In the genomic region with DNA sequence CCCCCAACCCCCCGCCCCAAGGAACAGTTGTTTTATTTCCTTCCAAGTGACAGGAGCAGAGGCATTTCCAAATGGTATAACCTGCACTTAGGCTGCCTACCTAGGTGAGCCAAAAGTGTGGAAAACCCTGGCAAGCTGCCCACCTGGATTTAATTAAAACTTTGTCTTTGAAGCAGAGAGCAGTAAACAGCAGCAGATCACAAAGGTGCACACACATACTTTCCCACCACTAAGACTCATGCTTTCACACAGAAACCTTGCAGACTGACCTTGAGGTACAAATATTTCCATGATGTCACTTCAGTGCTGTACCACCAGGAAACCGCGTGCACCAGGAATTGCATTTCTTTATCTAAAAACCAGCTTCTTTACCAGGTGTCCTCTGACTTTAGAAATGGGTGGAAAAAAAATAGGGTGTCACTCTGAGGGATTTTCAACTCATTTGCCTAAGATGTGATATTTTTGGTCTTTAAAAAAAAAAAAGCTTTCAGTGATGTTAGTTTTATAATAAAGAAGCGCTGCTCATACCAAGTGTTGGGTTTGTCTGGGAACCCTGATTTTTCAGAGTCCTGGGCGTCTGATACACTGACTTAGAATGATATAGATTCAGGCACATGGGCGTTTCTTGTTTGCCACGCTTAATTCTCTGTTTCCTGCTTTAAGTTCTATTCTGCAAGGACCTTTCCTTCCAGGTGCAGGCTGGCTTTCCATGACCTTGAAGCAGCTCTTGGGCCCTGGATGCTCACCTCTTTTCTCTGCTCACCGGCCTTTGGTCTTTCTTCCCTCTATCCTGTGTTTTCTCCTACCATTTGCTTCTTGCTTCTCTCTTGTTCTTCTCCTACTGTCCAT, we compare ENCODE assay signal across 9 cellular contexts.
DNase-seq lines count a peak whose midpoint lies in the region; ATAC-seq and TF ChIP-seq lines count a peak whose summit lies in the region.
"Had no signal": no experiment of that assay in that cellular context is flagged by ENCODE, and none has a peak within 500 bp of the region (broad histone marks: within the 10 kb centered on the region; RNA-seq: fewer than 3 reads in every experiment).

No MANE protein-coding gene starts in this region.

- no peaks in the 10 kb centered on the region for H3K36me3 ChIP-seq in sigmoid colon

- TF ChIP-seq EP300 in sigmoid colon (IDR thresholded peaks at IDR 0.05), result no peak

- no peaks in the 10 kb centered on the region for H3K27me3 ChIP-seq in sigmoid colon

- H3K27me3 Mint-ChIP-seq in activated naive CD4-positive, alpha-beta T cell treated with anti-CD3 and anti-CD28 coated beads, Interleukin-2, amount 50 U/mL, for 24 hours, result peaks cover 6% of the 10 kb centered on the region
- peaks cover 15% of the 10 kb centered on the region for H3K27me3 Mint-ChIP-seq in activated T-helper 2 cell treated with anti-CD3 and anti-CD28 coated beads, Interferon-gamma antibody, Interleukin-2, Interleukin-4, amounts not matched to agents 10 μg/mL and 5 μg/mL and 100 μg/mL, durations not matched to agents 14 hours and 24 hours and 36 hours (ENCODE audit: low read depth)
- H3K27me3 Mint-ChIP-seq in stimulated activated naive B cell treated with anti-CD40 and anti-IgM and Interleukin-4, amounts not matched to agents 10 μg/mL and 1 μg/mL and 100 μg/mL, for 72 hours, result no peaks in the 10 kb centered on the region

- no peaks in the 10 kb centered on the region for H3K9me3 ChIP-seq in sigmoid colon

- ATAC-seq in HG02763 (IDR thresholded peaks at IDR 0.05; ENCODE audit: unreplicated experiment) (peak; percentile 53), omental fat pad (ENCODE audit: low FRiP score) (no peak), GM21619 (IDR thresholded peaks at IDR 0.05; ENCODE audit: unreplicated experiment) (no peak)
- ATAC-seq in stimulated activated naive B cell treated with anti-CD40 and anti-IgM and Interleukin-4, amounts not matched to agents 10 μg/mL and 1 μg/mL and 100 μg/mL, for 72 hours (replicated peaks), result peak; percentile 78 to 81
- ATAC-seq: T-helper 17 cell had no signal

- no peaks in the 10 kb centered on the region for H3K9me3 Mint-ChIP-seq in activated naive CD4-positive, alpha-beta T cell treated with anti-CD3 and anti-CD28 coated beads, Interleukin-2, amount 50 U/mL, for 24 hours
- H3K9me3 Mint-ChIP-seq in activated T-helper 2 cell treated with anti-CD3 and anti-CD28 coated beads, Interferon-gamma antibody, Interleukin-2, Interleukin-4, amounts not matched to agents 10 μg/mL and 5 μg/mL and 100 μg/mL, durations not matched to agents 14 hours and 24 hours and 36 hours, result peaks cover 18% of the 10 kb centered on the region
- peaks cover 14 to 19% of the 10 kb centered on the region in 2 donors for H3K9me3 Mint-ChIP-seq in stimulated activated naive B cell treated with anti-CD40 and anti-IgM and Interleukin-4, amounts not matched to agents 10 μg/mL and 1 μg/mL and 100 μg/mL, for 72 hours

- intact Hi-C loops in activated T-helper 2 cell treated with anti-CD3 and anti-CD28 coated beads, Interferon-gamma antibody, Interleukin-2, Interleukin-4, amounts not matched to agents 10 μg/mL and 5 μg/mL and 100 μg/mL, durations not matched to agents 14 hours and 24 hours and 36 hours (cut with micrococcal nuclease), result loop anchor here (2.0 to 5.0 kb wide), 4 partner anchors 41 to 238 kb away; no protein-coding TSS in a partner anchor
- intact Hi-C loops in sigmoid colon (cut with DNase I), result no loop called here

- TF ChIP-seq CTCF in omental fat pad (IDR thresholded peaks at IDR 0.05) (no peak), sigmoid colon (IDR thresholded peaks at IDR 0.05) (no peak)

- H3K4me1 ChIP-seq in sigmoid colon, result no peaks in the 10 kb centered on the region

- 37 to 60% methylated on average over 8 of the region's 8 CpGs for WGBS in sigmoid colon, 2 donors

- H3K4me3 Mint-ChIP-seq in activated naive CD4-positive, alpha-beta T cell treated with anti-CD3 and anti-CD28 coated beads, Interleukin-2, amount 50 U/mL, for 24 hours, result peak overlapping the region; percentile 53
- peak overlapping the region; percentile 22 for H3K4me3 Mint-ChIP-seq in activated T-helper 2 cell treated with anti-CD3 and anti-CD28 coated beads, Interferon-gamma antibody, Interleukin-2, Interleukin-4, amounts not matched to agents 10 μg/mL and 5 μg/mL and 100 μg/mL, durations not matched to agents 14 hours and 24 hours and 36 hours (ENCODE audit: low read depth)
- peak overlapping the region; percentile 51 to 54 for H3K4me3 Mint-ChIP-seq in stimulated activated naive B cell treated with anti-CD40 and anti-IgM and Interleukin-4, amounts not matched to agents 10 μg/mL and 1 μg/mL and 100 μg/mL, for 72 hours
- H3K4me3 Mint-ChIP-seq: T-helper 17 cell had no signal

- peaks cover 4% of the 10 kb centered on the region for H3K36me3 Mint-ChIP-seq in activated naive CD4-positive, alpha-beta T cell treated with anti-CD3 and anti-CD28 coated beads, Interleukin-2, amount 50 U/mL, for 24 hours
- H3K36me3 Mint-ChIP-seq in activated T-helper 2 cell treated with anti-CD3 and anti-CD28 coated beads, Interferon-gamma antibody, Interleukin-2, Interleukin-4, amounts not matched to agents 10 μg/mL and 5 μg/mL and 100 μg/mL, durations not matched to agents 14 hours and 24 hours and 36 hours (ENCODE audit: low read depth), result peaks cover 3% of the 10 kb centered on the region
- H3K36me3 Mint-ChIP-seq in stimulated activated naive B cell treated with anti-CD40 and anti-IgM and Interleukin-4, amounts not matched to agents 10 μg/mL and 1 μg/mL and 100 μg/mL, for 72 hours, result peaks cover 17 to 20% of the 10 kb centered on the region in 2 donors

- H3K4me3 ChIP-seq in sigmoid colon, result no peak overlapping the region

- peaks cover 32% of the 10 kb centered on the region for H3K4me1 Mint-ChIP-seq in activated naive CD4-positive, alpha-beta T cell treated with anti-CD3 and anti-CD28 coated beads, Interleukin-2, amount 50 U/mL, for 24 hours
- H3K4me1 Mint-ChIP-seq in activated T-helper 2 cell treated with anti-CD3 and anti-CD28 coated beads, Interferon-gamma antibody, Interleukin-2, Interleukin-4, amounts not matched to agents 10 μg/mL and 5 μg/mL and 100 μg/mL, durations not matched to agents 14 hours and 24 hours and 36 hours (ENCODE audit: low read depth), result peaks cover 47% of the 10 kb centered on the region
- H3K4me1 Mint-ChIP-seq in stimulated activated naive B cell treated with anti-CD40 and anti-IgM and Interleukin-4, amounts not matched to agents 10 μg/mL and 1 μg/mL and 100 μg/mL, for 72 hours, result peaks cover 60 to 91% of the 10 kb centered on the region in 2 donors
- H3K4me1 Mint-ChIP-seq: T-helper 17 cell had no signal

- TF ChIP-seq POLR2A in sigmoid colon (IDR thresholded peaks at IDR 0.05), result no peak

- no peak overlapping the region for H3K27ac ChIP-seq in sigmoid colon

- H3K27ac Mint-ChIP-seq in activated naive CD4-positive, alpha-beta T cell treated with anti-CD3 and anti-CD28 coated beads, Interleukin-2, amount 50 U/mL, for 24 hours, result peak overlapping the region; percentile 80
- peak overlapping the region; percentile 39 for H3K27ac Mint-ChIP-seq in activated T-helper 2 cell treated with anti-CD3 and anti-CD28 coated beads, Interferon-gamma antibody, Interleukin-2, Interleukin-4, amounts not matched to agents 10 μg/mL and 5 μg/mL and 100 μg/mL, durations not matched to agents 14 hours and 24 hours and 36 hours
- peak overlapping the region; percentile 38 for H3K27ac Mint-ChIP-seq in stimulated activated naive B cell treated with anti-CD40 and anti-IgM and Interleukin-4, amounts not matched to agents 10 μg/mL and 1 μg/mL and 100 μg/mL, for 72 hours
- H3K27ac Mint-ChIP-seq: T-helper 17 cell had no signal

- no peak for DNase-seq in activated naive CD4-positive, alpha-beta T cell treated with Interleukin-2 at 50 U/mL for 16 hours
- no peak for DNase-seq in activated T-helper 2 cell treated with anti-CD3 and anti-CD28 coated beads, Interferon-gamma antibody, Interleukin-2, Interleukin-4, amounts not matched to agents 10 μg/mL and 5 μg/mL and 100 μg/mL, durations not matched to agents 14 hours and 24 hours and 36 hours (ENCODE audit: low spot score)
- peak; percentile 46 for DNase-seq in stimulated activated naive B cell treated with anti-CD40 and anti-IgM and Interleukin-4, amounts not matched to agents 10 μg/mL and 1 μg/mL and 100 μg/mL, for 72 hours
- DNase-seq in omental fat pad (ENCODE audit: low spot score), result no peak
- no peak for DNase-seq in sigmoid colon
- DNase-seq: T-helper 17 cell had no signal

Comparison
In these comparisons a context has a peak if more than half of its experiments do, and no peak if none do; other contexts are left out.
1. ATAC-seq: peak in HG02763 (single experiment) and stimulated activated naive B cell treated with anti-CD40 and anti-IgM and Interleukin-4, amounts not matched to agents 10 μg/mL and 1 μg/mL and 100 μg/mL, for 72 hours (2 of 2); none in omental fat pad (single experiment) and GM21619 (single experiment).
2. Peak in every context shown above with its lines, with median percentiles within 50 percentile points of each other: H3K27ac Mint-ChIP-seq and H3K4me3 Mint-ChIP-seq.